1 cellular context compared by ENCODE assay signal in the genomic region with DNA sequence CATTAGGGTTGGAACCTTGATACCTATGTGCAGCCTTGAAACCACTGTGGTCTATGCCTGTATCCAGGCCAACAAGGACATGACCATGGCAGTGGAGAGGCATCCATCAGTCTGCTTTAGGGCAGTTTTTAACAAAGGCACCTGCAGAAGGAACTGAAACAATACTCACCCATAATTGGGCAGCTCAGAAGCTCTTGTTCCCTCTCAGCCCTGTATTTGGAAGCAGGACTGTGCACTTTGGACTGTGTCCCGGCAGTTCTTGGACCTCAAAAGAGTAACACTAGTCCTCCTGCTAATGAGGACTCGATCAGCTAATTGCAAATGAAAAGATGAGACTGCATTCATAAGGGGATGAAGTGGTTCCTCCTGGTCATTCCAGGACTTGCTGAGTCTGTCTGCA.
TF ChIP-seq lines count a peak whose summit lies in the region.

No MANE protein-coding gene starts in this region.

TF ChIP-seq in IMR-90, 13 proteins besides CTCF, POLR2A, EP300 and RAD21 (continued from another document):
- TF ChIP-seq USF2 (IDR thresholded peaks at IDR 0.05; ENCODE audit: low read depth, low read length) (no peak), MXI1 (IDR thresholded peaks at IDR 0.05; ENCODE audit: borderline replicate concordance, low read depth, low read length) (no peak), FOS (IDR thresholded peaks at IDR 0.05; ENCODE audit: low read depth, low read length) (no peak), ELK1 (IDR thresholded peaks at IDR 0.05; ENCODE audit: borderline replicate concordance, low read depth, low read length) (no peak), RCOR1 (IDR thresholded peaks at IDR 0.05; ENCODE audit: insufficient replicate concordance, low read length) (no peak), BHLHE40 (IDR thresholded peaks at IDR 0.05; ENCODE audit: low read depth, low read length) (no peak), MAFK (IDR thresholded peaks at IDR 0.05; ENCODE audit: low read depth, low read length) (no peak), MAZ (IDR thresholded peaks at IDR 0.05; ENCODE audit: borderline replicate concordance, low read depth, low read length) (no peak), SMC3 (IDR thresholded peaks at IDR 0.05; ENCODE audit: low read depth, low read length) (no peak), CEBPB (IDR thresholded peaks at IDR 0.05; ENCODE audit: low read depth, low read length) (no peak), RFX5 (IDR thresholded peaks at IDR 0.05; ENCODE audit: low read depth, low read length) (no peak)
TF ChIP-seq in IMR-90: peak in this region for 0.
